Comparison of ENCODE assay signal across 10 cellular contexts in the genomic region with DNA sequence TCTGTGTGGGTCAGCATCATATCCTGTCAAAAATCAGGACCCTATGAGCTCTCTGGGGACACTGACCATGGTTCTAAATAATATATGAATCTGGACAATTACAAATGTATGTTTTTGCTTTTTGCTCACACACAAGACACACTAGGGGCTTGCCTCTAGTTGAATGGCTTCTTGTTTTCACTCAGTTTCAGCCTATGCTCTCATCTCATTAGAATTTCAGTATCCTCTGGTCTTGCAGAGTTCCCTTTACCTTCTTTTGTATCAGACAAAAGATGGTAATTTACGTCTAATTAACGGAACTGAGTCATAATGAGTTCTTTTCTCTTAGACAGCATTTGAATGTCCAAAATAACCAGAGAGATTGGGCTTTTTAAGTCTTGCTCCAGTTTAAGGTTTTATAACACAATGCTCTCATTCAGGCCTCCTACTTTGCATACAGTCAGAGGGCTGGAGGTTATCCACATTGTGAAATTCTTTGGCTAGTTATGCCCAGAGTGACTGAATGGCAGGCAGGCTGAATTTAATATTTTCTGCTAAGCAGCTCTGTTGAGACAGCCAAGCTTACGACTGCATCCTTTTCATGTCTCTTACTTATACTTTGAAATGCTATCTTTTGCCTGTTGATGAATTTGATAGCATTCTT.
A peak's percentile ranks its signal among the peaks of the same experiment; 100 is the strongest.
DNase-seq lines count a peak whose midpoint lies in the region; ATAC-seq and TF ChIP-seq lines count a peak whose summit lies in the region.
"Had no signal": no experiment of that assay in that cellular context is flagged by ENCODE, and none has a peak within 500 bp of the region (broad histone marks: within the 10 kb centered on the region; RNA-seq: fewer than 3 reads in every experiment).

No MANE protein-coding gene starts in this region.

- in situ Hi-C loops in KBM-7 (cut with MboI; ENCODE audit: low pct_unique_long_range_greater_than_20kb, low sequenced_read_pairs), result no loop called here

- WGBS in mesodermal cell (ENCODE audit: insufficient coverage in 2 of 2), 2 experiments, result 65 to 80% methylated on average over 1 to 2 of the region's 3 CpGs

- ATAC-seq in HG03108 (IDR thresholded peaks at IDR 0.05; ENCODE audit: unreplicated experiment) (no peak), HG03175 (IDR thresholded peaks at IDR 0.05; ENCODE audit: unreplicated experiment) (no peak)

- H3K4me1 ChIP-seq in mesodermal cell (ENCODE audit: control insufficient read depth, insufficient read depth, low read length, poor library complexity, severe bottlenecking), result peaks cover 55% of the 10 kb centered on the region

- peak; percentile 15 for DNase-seq in AG08396 (ENCODE audit: low spot score)
- DNase-seq in NCI-H526 (lab: John Stamatoyannopoulos, UW), result peak; percentile 78 to 79
- peak; percentile 25 for DNase-seq in epithelial cell of esophagus (ENCODE audit: low read depth)
- no peak for DNase-seq in SIG-M5 treated with dmso at 0.1 percent for 504 hours (lab: John Stamatoyannopoulos, UW; ENCODE audit: unreplicated experiment)
- no peak for DNase-seq in KBM-7
- DNase-seq: activated effector memory CD4-positive, alpha-beta T cell treated with Interleukin-2 at 50 U/mL for 16 hours; NCI-H345 had no signal

- no peak for TF ChIP-seq CTCF in epithelial cell of esophagus (IDR thresholded peaks at IDR 0.05; ENCODE audit: insufficient read depth, low read depth, low read length, missing control alignments)

- H3K9me3 ChIP-seq in mesodermal cell (ENCODE audit: control insufficient read depth, low read length), result no peaks in the 10 kb centered on the region

- peak overlapping the region; percentile 75 for H3K27ac ChIP-seq in mesodermal cell (ENCODE audit: low read depth, low read length, severe bottlenecking)

- peaks cover 1% of the 10 kb centered on the region for H3K36me3 ChIP-seq in mesodermal cell (ENCODE audit: control insufficient read depth, insufficient read depth, low read length)

- no peak overlapping the region for H3K4me3 ChIP-seq in epithelial cell of esophagus (ENCODE audit: low read length)
- no peak overlapping the region for H3K4me3 ChIP-seq in mesodermal cell (ENCODE audit: extremely low read depth, insufficient read depth, low read length, poor library complexity, severe bottlenecking)

Comparison
In these comparisons a context has a peak if more than half of its experiments do, and no peak if none do; other contexts are left out.
1. DNase-seq: peak in AG08396 (single experiment), NCI-H526 (2 of 2) and epithelial cell of esophagus (single experiment); none in SIG-M5 treated with dmso at 0.1 percent for 504 hours (single experiment) and KBM-7 (single experiment).